11 cellular contexts compared by ENCODE assay signal in genomic region chr14:61476105-61476736, GRCh38.
DNase-seq lines count a peak whose midpoint lies in the region; ATAC-seq, FAIRE-seq and TF ChIP-seq lines count a peak whose summit lies in the region.
"Had no signal": no experiment of that assay in that cellular context is flagged by ENCODE, and none has a peak within 500 bp of the region (broad histone marks: within the 10 kb centered on the region; RNA-seq: fewer than 3 reads in every experiment).

No MANE protein-coding gene starts in this region.

- H3K36me3 Mint-ChIP-seq in astrocyte (ENCODE audit: low read depth, unreplicated experiment), result no peaks in the 10 kb centered on the region
- H3K36me3 Mint-ChIP-seq in naive thymus-derived CD8-positive, alpha-beta T cell, result peaks cover 3 to 29% (median 14%) of the 10 kb centered on the region in 3 donors

- H3K4me1 ChIP-seq in left ventricle myocardium inferior, result peaks cover 97% of the 10 kb centered on the region
- peaks cover 53% of the 10 kb centered on the region for H3K4me1 ChIP-seq in astrocyte (ENCODE audit: insufficient read depth, low read length)

- H3K27ac Mint-ChIP-seq in astrocyte (ENCODE audit: unreplicated experiment), result no peak overlapping the region
- H3K27ac Mint-ChIP-seq in naive thymus-derived CD8-positive, alpha-beta T cell, result peak overlapping the region in 9 of 10 donors; percentile 96 to 100 (median 100)
- H3K27ac Mint-ChIP-seq: progenitor cell of endocrine pancreas had no signal

- H2AFZ ChIP-seq in astrocyte (ENCODE audit: low read depth, low read length), result no peak overlapping the region

- H3K4me1 Mint-ChIP-seq in astrocyte (ENCODE audit: low read depth, unreplicated experiment), result peaks cover 56% of the 10 kb centered on the region
- H3K4me1 Mint-ChIP-seq in naive thymus-derived CD8-positive, alpha-beta T cell, result peaks cover 49 to 96% (median 93%) of the 10 kb centered on the region in 4 donors

- no peak for ATAC-seq in left ventricle myocardium superior
- ATAC-seq in naive thymus-derived CD8-positive, alpha-beta T cell, result peak; percentile 9 to 17
- ATAC-seq in HG03280 (IDR thresholded peaks at IDR 0.05; ENCODE audit: unreplicated experiment), result no peak

- FAIRE-seq in astrocyte (lab: Jason Lieb, UNC), result no peak

- H3K4me3 Mint-ChIP-seq in astrocyte (ENCODE audit: unreplicated experiment), result no peak overlapping the region
- H3K4me3 Mint-ChIP-seq in naive thymus-derived CD8-positive, alpha-beta T cell, result peak overlapping the region; percentile 52 to 83 (median 72)

- TF ChIP-seq CTCF in left ventricle myocardium inferior (IDR thresholded peaks at IDR 0.05; ENCODE audit: borderline replicate concordance) (no peak), astrocyte (IDR thresholded peaks at IDR 0.05; ENCODE audit: insufficient read depth, low read depth, low read length) (no peak), foreskin fibroblast (IDR thresholded peaks at IDR 0.05; ENCODE audit: low read depth, low read length) (no peak)

- no peaks in the 10 kb centered on the region for H4K20me1 ChIP-seq in astrocyte (ENCODE audit: insufficient read depth, low read length)

- H3K9me3 ChIP-seq in left ventricle myocardium inferior (replicated peaks) (no peaks in the 10 kb centered on the region), astrocyte (ENCODE audit: insufficient read depth, low read depth, low read length) (no peaks in the 10 kb centered on the region)

- no peaks in the 10 kb centered on the region for H3K79me2 ChIP-seq in astrocyte (ENCODE audit: insufficient read depth, low read length)

- H3K4me3 ChIP-seq in left ventricle myocardium inferior, result no peak overlapping the region
- H3K4me3 ChIP-seq in astrocyte (ENCODE audit: insufficient read depth, low read depth, low read length), result no peak overlapping the region
- H3K4me3 ChIP-seq in foreskin fibroblast (ENCODE audit: low read depth in 1 of 2, low read length in 2 of 2), result no peak overlapping the region

- peak overlapping the region; percentile 60 for H3K9ac ChIP-seq in astrocyte (ENCODE audit: low read length)

- no peaks in the 10 kb centered on the region for H3K9me3 Mint-ChIP-seq in astrocyte (ENCODE audit: unreplicated experiment)
- H3K9me3 Mint-ChIP-seq in naive thymus-derived CD8-positive, alpha-beta T cell, result peaks cover 0 to 9% (median 0%) of the 10 kb centered on the region in 9 donors

- H3K4me2 ChIP-seq in astrocyte (ENCODE audit: low read length), result peak overlapping the region; percentile 67

- intact Hi-C loops in left ventricle myocardium inferior (cut with micrococcal nuclease) (no loop called here), left ventricle myocardium superior (cut with micrococcal nuclease) (loop anchor here (5.0 to 10.0 kb wide), 2 partner anchors 41 to 219 kb away; partner anchors contain the start of gene HIF1A)

- H3K36me3 ChIP-seq in left ventricle myocardium inferior (no peaks in the 10 kb centered on the region), astrocyte (ENCODE audit: insufficient read depth, low read length) (no peaks in the 10 kb centered on the region)

- H3K27me3 ChIP-seq in left ventricle myocardium inferior (ENCODE audit: low read depth), result no peaks in the 10 kb centered on the region
- no peaks in the 10 kb centered on the region for H3K27me3 ChIP-seq in astrocyte (ENCODE audit: insufficient read depth, low read length)

- no peak for DNase-seq in left ventricle myocardium inferior
- DNase-seq in left ventricle myocardium superior, result no peak
- no peak for DNase-seq in astrocyte (ENCODE audit: low read depth)
- DNase-seq in naive thymus-derived CD8-positive, alpha-beta T cell, result no peak
- DNase-seq in NCI-H774 (lab: John Stamatoyannopoulos, UW), result no peak
- DNase-seq in central memory CD4-positive, alpha-beta T cell, result no peak
- DNase-seq in foreskin fibroblast, result no peak
- DNase-seq: cerebellar nuclear complex, DMS79 had no signal

- peaks cover 5% of the 10 kb centered on the region for H3K27me3 Mint-ChIP-seq in astrocyte (ENCODE audit: low read depth, unreplicated experiment)
- H3K27me3 Mint-ChIP-seq in naive thymus-derived CD8-positive, alpha-beta T cell, result no peaks in the 10 kb centered on the region

- H3K27ac ChIP-seq in left ventricle myocardium inferior (replicated peaks), result peak overlapping the region; percentile 90
- peak overlapping the region; percentile 77 for H3K27ac ChIP-seq in astrocyte (ENCODE audit: low read depth, low read length)

- POLR2A ChIA-PET in naive thymus-derived CD8-positive, alpha-beta T cell (lab: Charles Lee), result interaction anchor here (0.7 to 3.4 kb wide), 22 partner anchors 9 to 382 kb away, joined by 3 to 13 read pairs (median 4); partner anchors contain the start of genes HIF1A, PRKCH and SNAPC1

Comparison
In these comparisons a context has a peak if more than half of its experiments do, and no peak if none do; other contexts are left out.
1. ATAC-seq: peak in naive thymus-derived CD8-positive, alpha-beta T cell (2 of 2); none in left ventricle myocardium superior (single experiment) and HG03280 (single experiment).